ENCODE assay signal across 9 cellular contexts in genomic region chr11:70567680-70568503, GRCh38.
A peak's percentile ranks its signal among the peaks of the same experiment; 100 is the strongest.
DNase-seq lines count a peak whose midpoint lies in the region; ATAC-seq, FAIRE-seq and TF ChIP-seq lines count a peak whose summit lies in the region.
"Had no signal": no experiment of that assay in that cellular context is flagged by ENCODE, and none has a peak within 500 bp of the region (broad histone marks: within the 10 kb centered on the region; RNA-seq: fewer than 3 reads in every experiment).

No MANE protein-coding gene starts in this region.

- H3K4me3 ChIP-seq in HFF-Myc (replicated peaks; ENCODE audit: low read depth, low read length), result peak overlapping the region; percentile 23
- H3K4me3 ChIP-seq in K562, result 0 out of 2 replicates have a peak overlapping the region, but pooled peaks have one; percentile 22
- peak overlapping the region in 6 of 8 donors; percentile 1 to 51 (median 16) for H3K4me3 ChIP-seq in spleen

- no peaks in the 10 kb centered on the region for H3K79me2 ChIP-seq in K562 (ENCODE audit: control insufficient read depth, insufficient read depth, low read length)

- CTCF ChIA-PET in K562 (lab: Yijun Ruan, JAX; ENCODE audit: low intra/inter-chr PET ratio), result no interaction called here

- H3K27ac ChIP-seq in K562 (ENCODE audit: extremely low read depth, low read depth, low read length) (no peak overlapping the region), spleen (peak overlapping the region in 5 of 8 donors; percentile 50 to 70 (median 64))

- no peaks in the 10 kb centered on the region for H3K9me1 ChIP-seq in K562 (ENCODE audit: control insufficient read depth, insufficient read depth, low read length)

- H2AFZ ChIP-seq in K562 (ENCODE audit: low read depth, low read length), result peak overlapping the region; percentile 77; the same call in 1 of the 2 replicates

- TF ChIP-seq POLR2A in K562 (conservative IDR thresholded peaks at IDR 0.05) (no peak), spleen (IDR thresholded peaks at IDR 0.05) (no peak)

- no peak for TF ChIP-seq EP300 in K562 (IDR thresholded peaks at IDR 0.05; ENCODE audit: low read length)

- POLR2A ChIA-PET in K562 (lab: Yijun Ruan, JAX), result interaction anchor here (0.5 to 0.9 kb wide), 5 partner anchors 11 to 561 kb away, joined by 3 to 5 read pairs (median 4); no protein-coding TSS in a partner anchor

- H3K9ac ChIP-seq in K562 (ENCODE audit: insufficient read depth in 1 of 2, low read depth in 2 of 2, low read length in 2 of 2), result no peak overlapping the region

- intact Hi-C loops in K562 (cut with micrococcal nuclease) (no loop called here), spleen (cut with DNase I; ENCODE audit: low total_unique reads) (no loop called here)

- peaks cover 12 to 62% of the 10 kb centered on the region in 2 experiments; a peak in 4 of 5 replicates for H3K27me3 ChIP-seq in K562 (ENCODE audit: control insufficient read depth in 2 of 2, insufficient read depth in 2 of 2, low read length in 2 of 2)
- peaks cover 0 to 36% (median 0%) of the 10 kb centered on the region in 7 donors for H3K27me3 ChIP-seq in spleen (replicated peaks in 1 of 7)

- WGBS in K562 (ENCODE audit: insufficient coverage, low coverage, missing lambda C conversion rate), result 1% methylated on average over 22 of the region's 26 CpGs
- 21 to 24% (median 23%) methylated on average over 26 of the region's 26 CpGs for WGBS in spleen, 5 donors

- no peaks in the 10 kb centered on the region for H3K9me3 ChIP-seq in K562 (replicated peaks; ENCODE audit: control insufficient read depth, insufficient read depth, low read depth, low read length)
- H3K9me3 ChIP-seq in spleen, result no peaks in the 10 kb centered on the region

- in situ Hi-C loops in K562 (cut with MboI), result no loop called here

- no peak for FAIRE-seq in K562 (lab: Jason Lieb, UNC)
- FAIRE-seq: GM19239 had no signal

- DNase-seq in HFF-Myc (ENCODE audit: extremely low read depth, low read depth), result no peak
- DNase-seq in K562 (ENCODE audit: extremely low read depth in 1 of 4, low spot score in 3 of 4), result no peak
- peak; percentile 56 for DNase-seq in iPS-NIHi11 (ENCODE audit: low spot score)
- peak; percentile 68 for DNase-seq in spleen
- DNase-seq in hippocampal formation (lab: John Stamatoyannopoulos, UW), result no peak
- DNase-seq in cortex of kidney (lab: John Stamatoyannopoulos, UW), result no peak
- DNase-seq in activated T-cell treated with anti-CD3 and anti-CD28 coated beads, Interleukin-2, amount 50 U/mL, for 1 hour, result no peak

- TF ChIP-seq RAD21 in K562 (CRISPR knock-in tag; conservative IDR thresholded peaks at IDR 0.05 in 1 of 2, IDR thresholded peaks at IDR 0.05 in 1 of 2), result no peak

- TF ChIP-seq CTCF in HFF-Myc (IDR thresholded peaks at IDR 0.05; ENCODE audit: low read depth, low read length, missing control alignments) (no peak), K562 (IDR thresholded peaks at IDR 0.05 in 2 of 3, conservative IDR thresholded peaks at IDR 0.05 in 1 of 3; ENCODE audit: insufficient read depth in 2 of 3, low read depth in 1 of 3, low read length in 3 of 3) (no peak), spleen (IDR thresholded peaks at IDR 0.05 in 8 of 11, conservative IDR thresholded peaks at IDR 0.05 in 3 of 11) (no peak)

- H3K36me3 ChIP-seq in K562 (ENCODE audit: control insufficient read depth, insufficient read depth, low read length), result no peaks in the 10 kb centered on the region
- H3K36me3 ChIP-seq in spleen, result no peaks in the 10 kb centered on the region

- peaks cover 0 to 12% of the 10 kb centered on the region in 2 experiments; a peak in 2 of 5 replicates for H3K4me1 ChIP-seq in K562 (replicated peaks in 1 of 2; ENCODE audit: control insufficient read depth in 2 of 2, insufficient read depth in 2 of 2, low read length in 2 of 2)
- peaks cover 0 to 20% (median 14%) of the 10 kb centered on the region in 6 donors for H3K4me1 ChIP-seq in spleen

- BruUV-seq in K562 (replicated peaks; lab: Mats Ljungman, UMichigan), result no TSS peak

- ATAC-seq in K562 (peak; percentile 42; the same call in 2 of the 3 replicates), GM21360 (IDR thresholded peaks at IDR 0.05; ENCODE audit: unreplicated experiment) (no peak)

- H4K20me1 ChIP-seq in K562 (replicated peaks; ENCODE audit: control insufficient read depth, insufficient read depth, low read length), result no peaks in the 10 kb centered on the region

- H3K4me2 ChIP-seq in K562 (ENCODE audit: insufficient read depth, low read length), result peak overlapping the region; percentile 46

TF ChIP-seq in K562, 482 proteins besides CTCF, POLR2A, EP300 and RAD21:
- TF ChIP-seq RFX1 (IDR thresholded peaks at IDR 0.05) (no peak), ZNF592 (IDR thresholded peaks at IDR 0.05) (no peak), SPI1 (IDR thresholded peaks at IDR 0.05; ENCODE audit: borderline replicate concordance, low read depth, low read length) (peak; percentile 73; the same call in 1 of the 2 replicates), ELF1 (tag; IDR thresholded peaks at IDR 0.05) (peak; percentile 81)
TF ChIP-seq in K562: peak in this region for 2.

Comparison
In these comparisons a context has a peak if more than half of its experiments do, and no peak if none do; other contexts are left out.
1. DNase-seq: peak in iPS-NIHi11 (single experiment) and spleen (single experiment); none in HFF-Myc (single experiment), K562 (0 of 4), hippocampal formation (0 of 2), cortex of kidney (single experiment) and activated T-cell treated with anti-CD3 and anti-CD28 coated beads, Interleukin-2, amount 50 U/mL, for 1 hour (single experiment).
2. Peak in every context shown above with its lines, with median percentiles within 50 percentile points of each other: H3K4me3 ChIP-seq.